ENCODE assay signal across 25 cellular contexts in the genomic region with DNA sequence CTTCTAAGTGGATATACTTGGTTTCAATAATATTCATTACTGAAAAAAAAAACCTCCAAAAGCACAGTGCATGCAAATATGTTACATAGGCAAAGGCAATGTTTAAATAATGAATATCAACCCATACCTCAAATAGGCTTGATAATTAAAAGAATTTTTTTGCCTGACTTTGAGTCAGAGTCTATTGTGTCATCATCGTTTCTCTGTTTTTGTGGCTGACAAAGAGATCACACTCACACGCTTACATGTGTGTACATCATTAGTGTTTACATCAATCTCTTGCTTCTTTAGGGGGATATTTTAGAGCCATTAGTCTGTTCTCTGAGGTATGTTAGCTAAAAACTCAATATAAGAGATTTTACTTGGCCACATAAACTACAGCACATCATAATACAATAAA.
"Had no signal": no experiment of that assay in that cellular context is flagged by ENCODE, and none has a peak within 500 bp of the region (broad histone marks: within the 10 kb centered on the region; RNA-seq: fewer than 3 reads in every experiment).

No MANE protein-coding gene starts in this region.

- H3K4me3 Mint-ChIP-seq: immature natural killer cell; naive thymus-derived CD8-positive, alpha-beta T cell; nephron; neural crest cell; stimulated activated effector memory CD8-positive, alpha-beta T cell treated with anti-CD3 and anti-CD28 coated beads, Interleukin-12 subunit alpha, Interleukin-12 subunit beta, amount 100 ng/mL, for 72 hours; stimulated activated naive CD8-positive, alpha-beta T cell treated with anti-CD3 and anti-CD28 coated beads, Interleukin-15, amount 100 ng/mL, for 72 hours; type B pancreatic cell had no signal

- H3K36me3 ChIP-seq: left lung, lower lobe of right lung, tibial nerve, uterus had no signal

- H3K27me3 ChIP-seq: left lung, tibial nerve, uterus had no signal

- H3K27ac ChIP-seq: left lung, lower lobe of right lung, parathyroid adenoma, tibial nerve, uterus had no signal

- DNase-seq: hypothalamus; immature natural killer cell; kidney; left colon; left lung; lower lobe of right lung; mammary epithelial cell; mesenchymal stem cell; naive thymus-derived CD8-positive, alpha-beta T cell; nucleus accumbens; right cardiac atrium; stimulated activated CD4-positive, alpha-beta T cell treated with anti-CD3 and anti-CD28 coated beads, Interleukin-4, amount 100 ng/mL, for 24 hours; stimulated activated naive CD4-positive, alpha-beta T cell treated with Interleukin-2 at 50 U/mL for 16 hours; stimulated activated naive CD8-positive, alpha-beta T cell treated with anti-CD3 and anti-CD28 coated beads, Interleukin-15, amount 100 ng/mL, for 72 hours; substantia nigra; uterus had no signal

- ATAC-seq: left colon; left lung; lower lobe of right lung; naive thymus-derived CD8-positive, alpha-beta T cell; right cardiac atrium; sciatic nerve; stimulated activated effector memory CD8-positive, alpha-beta T cell treated with anti-CD3 and anti-CD28 coated beads, Interleukin-12 subunit alpha, Interleukin-12 subunit beta, amount 100 ng/mL, for 72 hours; stimulated activated naive CD8-positive, alpha-beta T cell treated with anti-CD3 and anti-CD28 coated beads, Interleukin-15, amount 100 ng/mL, for 72 hours had no signal

- H3K9ac ChIP-seq: parathyroid adenoma had no signal

- H3K4me1 Mint-ChIP-seq: immature natural killer cell; naive thymus-derived CD8-positive, alpha-beta T cell; stimulated activated effector memory CD8-positive, alpha-beta T cell treated with anti-CD3 and anti-CD28 coated beads, Interleukin-12 subunit alpha, Interleukin-12 subunit beta, amount 100 ng/mL, for 72 hours; stimulated activated naive CD8-positive, alpha-beta T cell treated with anti-CD3 and anti-CD28 coated beads, Interleukin-15, amount 100 ng/mL, for 72 hours had no signal

- H3K36me3 Mint-ChIP-seq: immature natural killer cell; naive thymus-derived CD8-positive, alpha-beta T cell; stimulated activated effector memory CD8-positive, alpha-beta T cell treated with anti-CD3 and anti-CD28 coated beads, Interleukin-12 subunit alpha, Interleukin-12 subunit beta, amount 100 ng/mL, for 72 hours; type B pancreatic cell had no signal

- H3K27ac Mint-ChIP-seq: immature natural killer cell; naive thymus-derived CD8-positive, alpha-beta T cell; progenitor cell of endocrine pancreas; stimulated activated effector memory CD8-positive, alpha-beta T cell treated with anti-CD3 and anti-CD28 coated beads, Interleukin-12 subunit alpha, Interleukin-12 subunit beta, amount 100 ng/mL, for 72 hours; stimulated activated naive CD8-positive, alpha-beta T cell treated with anti-CD3 and anti-CD28 coated beads, Interleukin-15, amount 100 ng/mL, for 72 hours; type B pancreatic cell had no signal

- H3K27me3 Mint-ChIP-seq: progenitor cell of endocrine pancreas had no signal

- H3K4me3 ChIP-seq: left lung, lower lobe of right lung, skin epidermis, tibial nerve, uterus had no signal

- H3K79me2 ChIP-seq: parathyroid adenoma had no signal

- H3K9me3 ChIP-seq: left lung, lower lobe of right lung, tibial nerve, uterus had no signal

- H2AFZ ChIP-seq: parathyroid adenoma had no signal

- H3K9me3 Mint-ChIP-seq: stimulated activated naive CD8-positive, alpha-beta T cell treated with anti-CD3 and anti-CD28 coated beads, Interleukin-15, amount 100 ng/mL, for 72 hours had no signal

- H3K4me1 ChIP-seq: left lung, lower lobe of right lung, parathyroid adenoma, uterus had no signal
